In the genomic region with DNA sequence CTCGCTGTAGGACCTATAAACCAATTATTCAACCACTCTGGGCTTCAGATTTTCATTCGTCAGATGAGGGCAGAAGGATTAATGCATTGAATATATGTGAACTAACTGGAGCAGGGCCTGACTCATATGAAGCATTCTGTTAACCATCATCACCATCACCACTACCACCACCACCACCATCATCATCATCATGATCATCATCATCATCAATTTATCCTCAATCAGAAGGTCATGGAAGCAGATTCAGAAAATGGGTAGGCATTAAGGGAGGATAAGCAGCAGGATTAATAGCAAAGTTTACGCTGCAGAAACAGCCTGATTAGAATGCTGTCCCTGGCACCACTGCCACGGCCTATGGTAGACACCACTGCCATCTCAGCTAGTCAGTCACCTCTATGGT, we compare ENCODE assay signal across 18 cellular contexts.
DNase-seq lines count a peak whose midpoint lies in the region; ATAC-seq and TF ChIP-seq lines count a peak whose summit lies in the region.
"Had no signal": no experiment of that assay in that cellular context is flagged by ENCODE, and none has a peak within 500 bp of the region (broad histone marks: within the 10 kb centered on the region; RNA-seq: fewer than 3 reads in every experiment).

No MANE protein-coding gene starts in this region.

- peak overlapping the region; percentile 64; the same call in 1 of the 2 replicates for H3K9ac ChIP-seq in OCI-LY3 (ENCODE audit: low read length)

- no peaks in the 10 kb centered on the region for H4K20me1 ChIP-seq in OCI-LY3 (ENCODE audit: insufficient read depth, low read length)

- 77 to 87% methylated on average over 2 to 4 of the region's 4 CpGs for WGBS in transverse colon (ENCODE audit: low coverage in 1 of 2), 2 donors
- 86 to 90% (median 86%) methylated on average over 4 of the region's 4 CpGs for WGBS in ovary, 3 donors

- TF ChIP-seq EP300 in transverse colon (IDR thresholded peaks at IDR 0.05; ENCODE audit: low read depth): no peak
- TF ChIP-seq EP300 in ovary (IDR thresholded peaks at IDR 0.05): no peak

- peak overlapping the region; percentile 91 for H3K4me2 ChIP-seq in OCI-LY3 (ENCODE audit: low read length)

- DNase-seq in dorsolateral prefrontal cortex (no peak), transverse colon (no peak), putamen (ENCODE audit: low spot score) (no peak), ovary (no peak)
- DNase-seq: activated B cell treated with CpG ODN at 0.5 μM for 24 hours; activated CD8-positive, alpha-beta T cell treated with anti-CD3 and anti-CD28 coated beads, Interleukin-2, amount 10 ng/mL, durations not matched to agents 7 days and 5 days; activated naive CD4-positive, alpha-beta T cell treated with anti-CD3 and anti-CD28 coated beads for 36 hours; activated T-cell treated with anti-CD3 and anti-CD28 coated beads, Interleukin-2, amount 50 U/mL, for 4 hours; DND-41; effector memory CD8-positive, alpha-beta T cell; Kasumi-1; NCI-H526 treated with DMSO at 0.1 percent for 48 hours; stimulated activated CD8-positive, alpha-beta memory T cell treated with anti-CD3 and anti-CD28 coated beads, Interleukin-4, amount 100 ng/mL, for 48 hours; T-helper 17 cell had no signal

- no peaks in the 10 kb centered on the region for H3K79me2 ChIP-seq in OCI-LY3 (ENCODE audit: low read length)

- in situ Hi-C loops in transverse colon (cut with MboI; ENCODE audit: low pct_ligation_motif_present in 1 of 4, low pct_unique_long_range_greater_than_20kb in 1 of 4, low sequenced_read_pairs in 3 of 4): loop anchor here in 3 of 4 donors (10.0 to 25.0 kb wide), 4 partner anchors 301 to 411 kb away; a partner anchor contains a TSS

- H3K27ac ChIP-seq in OCI-LY3 (ENCODE audit: low read length): peak overlapping the region; percentile 55; the same call in 1 of the 2 replicates
- H3K27ac ChIP-seq in dorsolateral prefrontal cortex: peak overlapping the region in 36 of 59 donors; percentile 0 to 84 (median 66)
- H3K27ac ChIP-seq in muscle layer of duodenum (ENCODE audit: low read length): peak overlapping the region; percentile 82
- peak overlapping the region; percentile 66 to 79 (median 70) for H3K27ac ChIP-seq in transverse colon
- H3K27ac ChIP-seq in ovary: peak overlapping the region in 1 of 2 donors; percentile 26

- no peak overlapping the region for H2AFZ ChIP-seq in OCI-LY3 (ENCODE audit: low read depth, low read length)

- H3K9me3 ChIP-seq in OCI-LY3 (ENCODE audit: insufficient read depth, low read length): no peaks in the 10 kb centered on the region
- no peaks in the 10 kb centered on the region for H3K9me3 ChIP-seq in muscle layer of duodenum (ENCODE audit: control insufficient read depth in 1 of 2, low read length in 2 of 2)
- H3K9me3 ChIP-seq in transverse colon: no peaks in the 10 kb centered on the region
- H3K9me3 ChIP-seq in ovary: no peaks in the 10 kb centered on the region

- no peak for ATAC-seq in GM21360 (IDR thresholded peaks at IDR 0.05; ENCODE audit: unreplicated experiment)
- ATAC-seq: activated CD8-positive, alpha-beta T cell treated with anti-CD3 and anti-CD28 coated beads, Interleukin-2, amount 10 ng/mL, durations not matched to agents 7 days and 5 days; activated T-cell treated with anti-CD3 and anti-CD28 coated beads, Interleukin-2, amount 50 U/mL, for 4 hours; effector memory CD8-positive, alpha-beta T cell; natural killer cell treated with Interleukin-12 subunit alpha and Interleukin-12 subunit beta and Interleukin-15 and Interleukin-18, amount 100 ng/mL, for 72 hours; T-helper 17 cell had no signal

- TF ChIP-seq CTCF in OCI-LY3 (IDR thresholded peaks at IDR 0.05; ENCODE audit: low read depth, low read length) (no peak), dorsolateral prefrontal cortex (IDR thresholded peaks at IDR 0.05 in 54 of 56, conservative IDR thresholded peaks at IDR 0.05 in 2 of 56; ENCODE audit: low read depth in 1 of 56, partially characterized antibody in 56 of 56) (no peak), transverse colon (IDR thresholded peaks at IDR 0.05) (no peak), ovary (IDR thresholded peaks at IDR 0.05) (no peak)

- H3K4me3 ChIP-seq in OCI-LY3 (ENCODE audit: low read length) (peak overlapping the region; percentile 65), dorsolateral prefrontal cortex (peak overlapping the region in 16 of 59 donors; percentile 29 to 64 (median 51)), muscle layer of duodenum (ENCODE audit: low read depth in 1 of 2, low read length in 2 of 2) (peak overlapping the region in 1 of 2 donors; percentile 23), transverse colon (no peak overlapping the region), ovary (no peak overlapping the region)

- H3K4me1 ChIP-seq in OCI-LY3 (ENCODE audit: low read length) (peaks cover 38% of the 10 kb centered on the region), muscle layer of duodenum (ENCODE audit: control insufficient read depth in 1 of 2, insufficient read depth in 2 of 2, low read length in 2 of 2) (peaks cover 6 to 7% of the 10 kb centered on the region in 2 donors), transverse colon (peaks cover 0 to 15% (median 6%) of the 10 kb centered on the region in 4 donors), ovary (ENCODE audit: insufficient read depth) (peaks cover 7% of the 10 kb centered on the region)

- H3K27me3 ChIP-seq in OCI-LY3 (ENCODE audit: low read depth, low read length): no peaks in the 10 kb centered on the region
- H3K27me3 ChIP-seq in dorsolateral prefrontal cortex: no peaks in the 10 kb centered on the region
- H3K27me3 ChIP-seq in muscle layer of duodenum (ENCODE audit: low read depth, low read length): no peaks in the 10 kb centered on the region
- no peaks in the 10 kb centered on the region for H3K27me3 ChIP-seq in transverse colon
- no peaks in the 10 kb centered on the region for H3K27me3 ChIP-seq in ovary

- TF ChIP-seq POLR2A in transverse colon (IDR thresholded peaks at IDR 0.05) (no peak), ovary (IDR thresholded peaks at IDR 0.05) (no peak)

- H3K36me3 ChIP-seq in OCI-LY3 (replicated peaks; ENCODE audit: low read depth, low read length) (no peaks in the 10 kb centered on the region), muscle layer of duodenum (ENCODE audit: control insufficient read depth in 1 of 2, insufficient read depth in 2 of 2, low read length in 2 of 2) (no peaks in the 10 kb centered on the region), transverse colon (no peaks in the 10 kb centered on the region), ovary (no peaks in the 10 kb centered on the region)

- intact Hi-C loops in dorsolateral prefrontal cortex (cut with DNase I) (loop anchor here (2.0 to 5.0 kb wide), 2 partner anchors 404 to 405 kb away; no protein-coding TSS in a partner anchor), transverse colon (cut with DNase I; ENCODE audit: low total_unique reads) (no loop called here), ovary (cut with DNase I) (loop anchor here in 2 of 4 donors (2.0 to 10.0 kb wide), 3 partner anchors 181 to 411 kb away; a partner anchor contains a TSS)
